Comparison of ENCODE assay signal across 8 cellular contexts in the genomic region with DNA sequence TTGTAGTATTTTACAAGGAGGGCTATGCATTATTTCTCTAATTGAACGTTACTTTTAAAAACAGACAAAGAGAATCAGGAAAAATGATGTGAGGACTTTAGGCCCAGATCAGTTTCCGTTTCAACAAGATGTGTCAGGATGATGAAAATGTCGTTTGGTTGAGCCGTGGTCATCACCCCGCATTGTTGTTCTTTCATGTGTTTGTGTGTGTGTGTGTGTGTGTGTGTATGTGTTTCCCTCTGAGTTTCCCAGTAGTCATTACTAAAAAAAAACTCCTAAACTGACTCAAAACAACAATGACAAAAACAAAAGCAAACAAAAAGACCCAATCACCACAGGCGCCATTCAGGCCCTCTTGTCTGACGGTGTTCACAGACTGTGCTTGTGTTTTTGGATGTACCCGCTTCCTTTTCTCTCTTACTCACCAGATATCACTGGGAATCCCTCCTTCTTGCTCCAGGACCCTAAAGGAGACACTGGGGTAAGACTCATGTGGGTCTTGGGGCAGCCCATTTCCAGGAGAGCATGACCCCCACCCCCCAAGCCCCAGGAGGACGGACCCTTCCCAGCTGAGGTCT.
DNase-seq lines count a peak whose midpoint lies in the region; ATAC-seq and TF ChIP-seq lines count a peak whose summit lies in the region.
"Not testable (repeated sequence)": the region's sequence is repeated elsewhere in the genome, so short reads cannot be mapped to it uniquely, and the experiment has no call there.

No MANE protein-coding gene starts in this region.

- H3K27ac Mint-ChIP-seq in CD8-positive, alpha-beta T cell, result peak overlapping the region; percentile 86
- not testable (repeated sequence) for H3K27ac Mint-ChIP-seq in T-helper 17 cell
- peak overlapping the region; percentile 61 for H3K27ac Mint-ChIP-seq in activated CD4-positive, alpha-beta memory T cell treated with anti-CD3 and anti-CD28 coated beads, Interleukin-2, amount 10 ng/mL, durations not matched to agents 7 days and 5 days
- H3K27ac Mint-ChIP-seq in activated T-helper 17 cell treated with anti-CD3 and anti-CD28 coated beads, Interleukin-2, amount 50 U/mL, for 72 hours, result peak overlapping the region; percentile 78
- H3K27ac Mint-ChIP-seq in activated naive CD8-positive, alpha-beta T cell treated with anti-CD3 and anti-CD28 coated beads, Interleukin-2, amount 50 U/mL, for 24 hours, result peak overlapping the region; percentile 93
- peak overlapping the region in 1 of 2 donors; percentile 96 for H3K27ac Mint-ChIP-seq in effector memory CD8-positive, alpha-beta T cell
- H3K27ac Mint-ChIP-seq in nephron progenitor cell, result peak overlapping the region; percentile 90
- peak overlapping the region in 1 of 2 donors; percentile 89 for H3K27ac Mint-ChIP-seq in stimulated activated naive CD8-positive, alpha-beta T cell treated with anti-CD3 and anti-CD28 coated beads, Interleukin-15, amount 100 ng/mL, for 72 hours

- DNase-seq in CD8-positive, alpha-beta T cell, result peak in 1 of 7 experiments; percentile 14
- not testable (repeated sequence) for DNase-seq in T-helper 17 cell; activated CD4-positive, alpha-beta memory T cell treated with anti-CD3 and anti-CD28 coated beads, Interleukin-2, amount 10 ng/mL, durations not matched to agents 7 days and 5 days; activated naive CD8-positive, alpha-beta T cell treated with anti-CD3 and anti-CD28 coated beads, Interleukin-2, amount 50 U/mL, for 24 hours; effector memory CD8-positive, alpha-beta T cell; nephron progenitor cell
- peak in 1 of 2 donors; percentile 31 for DNase-seq in stimulated activated naive CD8-positive, alpha-beta T cell treated with anti-CD3 and anti-CD28 coated beads, Interleukin-15, amount 100 ng/mL, for 72 hours

- not testable (repeated sequence) for H3K4me1 ChIP-seq in CD8-positive, alpha-beta T cell (ENCODE audit: insufficient read depth, low read length)

- not testable (repeated sequence) for H3K4me3 Mint-ChIP-seq in CD8-positive, alpha-beta T cell; T-helper 17 cell; activated CD4-positive, alpha-beta memory T cell treated with anti-CD3 and anti-CD28 coated beads, Interleukin-2, amount 10 ng/mL, durations not matched to agents 7 days and 5 days; nephron progenitor cell
- H3K4me3 Mint-ChIP-seq in activated T-helper 17 cell treated with anti-CD3 and anti-CD28 coated beads, Interleukin-2, amount 50 U/mL, for 72 hours, result peak overlapping the region; percentile 66
- peak overlapping the region; percentile 68 for H3K4me3 Mint-ChIP-seq in activated naive CD8-positive, alpha-beta T cell treated with anti-CD3 and anti-CD28 coated beads, Interleukin-2, amount 50 U/mL, for 24 hours
- peak overlapping the region; percentile 33 to 58 for H3K4me3 Mint-ChIP-seq in effector memory CD8-positive, alpha-beta T cell
- H3K4me3 Mint-ChIP-seq in stimulated activated naive CD8-positive, alpha-beta T cell treated with anti-CD3 and anti-CD28 coated beads, Interleukin-15, amount 100 ng/mL, for 72 hours, result peak overlapping the region; percentile 51 to 56

- TF ChIP-seq CTCF in CD8-positive, alpha-beta T cell (IDR thresholded peaks at IDR 0.05); nephron progenitor cell (IDR thresholded peaks at IDR 0.05): not testable (repeated sequence)

- peak; percentile 29 for ATAC-seq in CD8-positive, alpha-beta T cell
- peak; percentile 46 for ATAC-seq in T-helper 17 cell
- ATAC-seq in activated T-helper 17 cell treated with anti-CD3 and anti-CD28 coated beads, Interleukin-2, amount 50 U/mL, for 72 hours (replicated peaks), result peak; percentile 69
- ATAC-seq in activated naive CD8-positive, alpha-beta T cell treated with anti-CD3 and anti-CD28 coated beads, Interleukin-2, amount 50 U/mL, for 24 hours, result peak; percentile 23
- peak; percentile 63 for ATAC-seq in effector memory CD8-positive, alpha-beta T cell (replicated peaks)
- peak; percentile 70 for ATAC-seq in stimulated activated naive CD8-positive, alpha-beta T cell treated with anti-CD3 and anti-CD28 coated beads, Interleukin-15, amount 100 ng/mL, for 72 hours

- not testable (repeated sequence) for H3K36me3 ChIP-seq in CD8-positive, alpha-beta T cell (ENCODE audit: insufficient read depth, low read length)

- H3K9me3 Mint-ChIP-seq in CD8-positive, alpha-beta T cell; activated CD4-positive, alpha-beta memory T cell treated with anti-CD3 and anti-CD28 coated beads, Interleukin-2, amount 10 ng/mL, durations not matched to agents 7 days and 5 days; activated T-helper 17 cell treated with anti-CD3 and anti-CD28 coated beads, Interleukin-2, amount 50 U/mL, for 72 hours; activated naive CD8-positive, alpha-beta T cell treated with anti-CD3 and anti-CD28 coated beads, Interleukin-2, amount 50 U/mL, for 24 hours; effector memory CD8-positive, alpha-beta T cell; nephron progenitor cell; stimulated activated naive CD8-positive, alpha-beta T cell treated with anti-CD3 and anti-CD28 coated beads, Interleukin-15, amount 100 ng/mL, for 72 hours: not testable (repeated sequence)

- H3K27ac ChIP-seq in CD8-positive, alpha-beta T cell (ENCODE audit: low read depth, low read length), result not testable (repeated sequence)

- not testable (repeated sequence) for H3K4me3 ChIP-seq in CD8-positive, alpha-beta T cell (ENCODE audit: low read depth, low read length)

- not testable (repeated sequence) for H3K9me3 ChIP-seq in CD8-positive, alpha-beta T cell (ENCODE audit: low read length); T-helper 17 cell (ENCODE audit: control insufficient read depth, low read length, poor library complexity, severe bottlenecking)

- POLR2A ChIA-PET in CD8-positive, alpha-beta T cell (lab: Charles Lee); activated CD4-positive, alpha-beta memory T cell treated with anti-CD3 and anti-CD28 coated beads, Interleukin-2, amount 10 ng/mL, durations not matched to agents 7 days and 5 days (lab: Charles Lee): not testable (repeated sequence)

- H3K4me1 Mint-ChIP-seq in CD8-positive, alpha-beta T cell (ENCODE audit: low read depth), result peaks cover 13% of the 10 kb centered on the region
- H3K4me1 Mint-ChIP-seq in T-helper 17 cell; activated T-helper 17 cell treated with anti-CD3 and anti-CD28 coated beads, Interleukin-2, amount 50 U/mL, for 72 hours; stimulated activated naive CD8-positive, alpha-beta T cell treated with anti-CD3 and anti-CD28 coated beads, Interleukin-15, amount 100 ng/mL, for 72 hours: not testable (repeated sequence)
- H3K4me1 Mint-ChIP-seq in activated CD4-positive, alpha-beta memory T cell treated with anti-CD3 and anti-CD28 coated beads, Interleukin-2, amount 10 ng/mL, durations not matched to agents 7 days and 5 days, result peaks cover 13% of the 10 kb centered on the region
- peaks cover 32% of the 10 kb centered on the region for H3K4me1 Mint-ChIP-seq in activated naive CD8-positive, alpha-beta T cell treated with anti-CD3 and anti-CD28 coated beads, Interleukin-2, amount 50 U/mL, for 24 hours
- peaks cover 3 to 10% of the 10 kb centered on the region in 2 donors for H3K4me1 Mint-ChIP-seq in effector memory CD8-positive, alpha-beta T cell (ENCODE audit: low read depth in 2 of 2)
- peaks cover 30% of the 10 kb centered on the region for H3K4me1 Mint-ChIP-seq in nephron progenitor cell

- not testable (repeated sequence) for H3K27me3 ChIP-seq in CD8-positive, alpha-beta T cell (ENCODE audit: insufficient read depth, low read length)

- H3K27me3 Mint-ChIP-seq in CD8-positive, alpha-beta T cell (ENCODE audit: low read depth); T-helper 17 cell; activated CD4-positive, alpha-beta memory T cell treated with anti-CD3 and anti-CD28 coated beads, Interleukin-2, amount 10 ng/mL, durations not matched to agents 7 days and 5 days; activated T-helper 17 cell treated with anti-CD3 and anti-CD28 coated beads, Interleukin-2, amount 50 U/mL, for 72 hours; activated naive CD8-positive, alpha-beta T cell treated with anti-CD3 and anti-CD28 coated beads, Interleukin-2, amount 50 U/mL, for 24 hours; effector memory CD8-positive, alpha-beta T cell; nephron progenitor cell (ENCODE audit: low read depth, poor library complexity); stimulated activated naive CD8-positive, alpha-beta T cell treated with anti-CD3 and anti-CD28 coated beads, Interleukin-15, amount 100 ng/mL, for 72 hours: not testable (repeated sequence)

- H3K36me3 Mint-ChIP-seq in CD8-positive, alpha-beta T cell; T-helper 17 cell (ENCODE audit: low read depth); activated CD4-positive, alpha-beta memory T cell treated with anti-CD3 and anti-CD28 coated beads, Interleukin-2, amount 10 ng/mL, durations not matched to agents 7 days and 5 days (ENCODE audit: low read depth); activated T-helper 17 cell treated with anti-CD3 and anti-CD28 coated beads, Interleukin-2, amount 50 U/mL, for 72 hours (ENCODE audit: low read depth); activated naive CD8-positive, alpha-beta T cell treated with anti-CD3 and anti-CD28 coated beads, Interleukin-2, amount 50 U/mL, for 24 hours (ENCODE audit: low read depth); effector memory CD8-positive, alpha-beta T cell (ENCODE audit: insufficient read depth); nephron progenitor cell (ENCODE audit: low read depth): not testable (repeated sequence)

- intact Hi-C loops in CD8-positive, alpha-beta T cell (cut with DNase I, micrococcal nuclease), result not testable (repeated sequence)

- CTCF ChIA-PET in CD8-positive, alpha-beta T cell (lab: Charles Lee); activated CD4-positive, alpha-beta memory T cell treated with anti-CD3 and anti-CD28 coated beads, Interleukin-2, amount 10 ng/mL, durations not matched to agents 7 days and 5 days (lab: Charles Lee): not testable (repeated sequence)
